ENCODE assay signal across 16 cellular contexts in the genomic region with DNA sequence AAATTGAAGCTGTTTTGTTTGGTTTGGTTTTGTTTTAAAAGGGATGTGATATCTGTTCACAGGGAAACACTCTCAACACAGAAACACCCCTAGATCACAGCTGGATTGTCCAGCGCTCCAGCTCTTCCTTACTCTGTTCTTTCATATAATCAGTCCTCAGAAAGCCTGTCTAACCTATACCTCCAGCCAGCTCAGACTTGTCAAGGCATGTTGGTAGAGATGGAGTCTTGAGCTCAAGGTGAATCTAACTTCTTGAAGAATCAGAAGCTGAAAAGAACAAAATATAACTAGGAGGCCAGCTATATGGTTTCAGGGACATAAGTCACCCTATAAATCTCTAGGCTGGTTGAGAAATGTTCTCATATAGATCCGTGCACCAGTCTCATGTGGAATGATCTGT.
DNase-seq lines count a peak whose midpoint lies in the region; ATAC-seq and TF ChIP-seq lines count a peak whose summit lies in the region.
"Had no signal": no experiment of that assay in that cellular context is flagged by ENCODE, and none has a peak within 500 bp of the region (broad histone marks: within the 10 kb centered on the region; RNA-seq: fewer than 3 reads in every experiment).

No MANE protein-coding gene starts in this region.

- TF ChIP-seq CTCF in MCF 10A (IDR thresholded peaks at IDR 0.05; ENCODE audit: unreplicated experiment): no peak
- TF ChIP-seq CTCF in breast epithelium (IDR thresholded peaks at IDR 0.05): no peak
- TF ChIP-seq CTCF in nephron progenitor cell (IDR thresholded peaks at IDR 0.05): no peak

- peaks cover 22% of the 10 kb centered on the region for H3K4me1 Mint-ChIP-seq in MCF 10A (ENCODE audit: insufficient read depth, unreplicated experiment)
- H3K4me1 Mint-ChIP-seq in nephron progenitor cell: no peaks in the 10 kb centered on the region
- no peaks in the 10 kb centered on the region for H3K4me1 Mint-ChIP-seq in natural killer cell treated with Interleukin-12 subunit alpha and Interleukin-12 subunit beta and Interleukin-15 and Interleukin-18, amount 100 ng/mL, for 72 hours (ENCODE audit: low read depth in 2 of 2)
- H3K4me1 Mint-ChIP-seq: B cell had no signal

- H3K27ac Mint-ChIP-seq in MCF 10A (ENCODE audit: low read depth, unreplicated experiment): peak overlapping the region; percentile 66
- peak overlapping the region; percentile 65 for H3K27ac Mint-ChIP-seq in nephron progenitor cell
- H3K27ac Mint-ChIP-seq in natural killer cell treated with Interleukin-12 subunit alpha and Interleukin-12 subunit beta and Interleukin-15 and Interleukin-18, amount 100 ng/mL, for 72 hours: no peak overlapping the region
- H3K27ac Mint-ChIP-seq: B cell had no signal

- H3K9me3 Mint-ChIP-seq in MCF 10A (ENCODE audit: unreplicated experiment): no peaks in the 10 kb centered on the region
- peaks cover 5% of the 10 kb centered on the region for H3K9me3 Mint-ChIP-seq in nephron progenitor cell
- H3K9me3 Mint-ChIP-seq in natural killer cell treated with Interleukin-12 subunit alpha and Interleukin-12 subunit beta and Interleukin-15 and Interleukin-18, amount 100 ng/mL, for 72 hours: peaks cover 9% of the 10 kb centered on the region

- intact Hi-C loops in MCF 10A (cut with micrococcal nuclease) (no loop called here), breast epithelium (cut with DNase I; ENCODE audit: low total_unique reads) (no loop called here)

- H3K36me3 Mint-ChIP-seq in MCF 10A (ENCODE audit: insufficient read depth, unreplicated experiment) (no peaks in the 10 kb centered on the region), nephron progenitor cell (ENCODE audit: low read depth) (no peaks in the 10 kb centered on the region)
- H3K36me3 Mint-ChIP-seq in natural killer cell treated with Interleukin-12 subunit alpha and Interleukin-12 subunit beta and Interleukin-15 and Interleukin-18, amount 100 ng/mL, for 72 hours: no peaks in the 10 kb centered on the region

- POLR2A ChIA-PET in MCF 10A (lab: Yijun Ruan, JAX): interaction anchor here (0.6 to 1.5 kb wide), 7 partner anchors 10 to 191 kb away, joined by 3 read pairs; no protein-coding TSS in a partner anchor

- H3K27me3 Mint-ChIP-seq in MCF 10A (ENCODE audit: insufficient read depth, unreplicated experiment) (no peaks in the 10 kb centered on the region), nephron progenitor cell (ENCODE audit: low read depth, poor library complexity) (no peaks in the 10 kb centered on the region)
- no peaks in the 10 kb centered on the region for H3K27me3 Mint-ChIP-seq in natural killer cell treated with Interleukin-12 subunit alpha and Interleukin-12 subunit beta and Interleukin-15 and Interleukin-18, amount 100 ng/mL, for 72 hours
- H3K27me3 Mint-ChIP-seq: B cell had no signal

- peak; percentile 67 for ATAC-seq in esophagus mucosa
- ATAC-seq in natural killer cell treated with Interleukin-12 subunit alpha and Interleukin-12 subunit beta and Interleukin-15 and Interleukin-18, amount 100 ng/mL, for 72 hours: no peak
- ATAC-seq: K562 had no signal

- H3K27me3 ChIP-seq in breast epithelium: no peaks in the 10 kb centered on the region
- H3K27me3 ChIP-seq: SJCRH30 had no signal

- H3K4me3 ChIP-seq in breast epithelium: no peak overlapping the region
- H3K4me3 ChIP-seq: K562, SJCRH30 had no signal

- peaks cover 0 to 13% of the 10 kb centered on the region in 2 donors for H3K9me3 ChIP-seq in breast epithelium
- H3K9me3 ChIP-seq: SJCRH30 had no signal

- DNase-seq in MCF 10A (ENCODE audit: unreplicated experiment): peak; percentile 14
- no peak for DNase-seq in breast epithelium (ENCODE audit: low spot score in 2 of 2)
- DNase-seq in nephron progenitor cell: no peak
- DNase-seq in activated effector memory CD4-positive, alpha-beta T cell treated with Interleukin-2 at 50 U/mL for 16 hours: no peak
- no peak for DNase-seq in NK-92 (lab: John Stamatoyannopoulos, UW; ENCODE audit: unreplicated experiment)
- DNase-seq in natural killer cell treated with Interleukin-12 subunit alpha and Interleukin-12 subunit beta and Interleukin-15 and Interleukin-18, amount 100 ng/mL, for 72 hours (ENCODE audit: low spot score): no peak
- DNase-seq: DMS79 treated with DMSO at 0.1 percent for 48 hours, HCEC 1CT, NCI-H1105 treated with DMSO at 0.1 percent for 48 hours, NCI-H187 treated with DMSO at 0.1 percent for 48 hours, NCI-H345, NCI-H524 treated with DMSO at 0.1 percent for 48 hours, SJCRH30 had no signal

- TF ChIP-seq POLR2A in breast epithelium (IDR thresholded peaks at IDR 0.05): no peak

- no peaks in the 10 kb centered on the region for H3K36me3 ChIP-seq in breast epithelium
- H3K36me3 ChIP-seq: SJCRH30 had no signal

- H3K4me1 ChIP-seq in breast epithelium: no peaks in the 10 kb centered on the region
- H3K4me1 ChIP-seq: SJCRH30 had no signal

- no peak overlapping the region for H3K27ac ChIP-seq in breast epithelium
- H3K27ac ChIP-seq: SJCRH30 had no signal

- H3K4me3 Mint-ChIP-seq in MCF 10A (ENCODE audit: unreplicated experiment) (no peak overlapping the region), nephron progenitor cell (no peak overlapping the region)
- H3K4me3 Mint-ChIP-seq in natural killer cell treated with Interleukin-12 subunit alpha and Interleukin-12 subunit beta and Interleukin-15 and Interleukin-18, amount 100 ng/mL, for 72 hours: no peak overlapping the region
- H3K4me3 Mint-ChIP-seq: B cell had no signal

- no TSS peak for BruUV-seq in MCF 10A (replicated peaks; lab: Mats Ljungman, UMichigan)

- CTCF ChIA-PET in MCF 10A (lab: Yijun Ruan, JAX): interaction anchor here (0.6 to 1.4 kb wide), 4 partner anchors 12 to 792 kb away, joined by 3 to 4 read pairs (median 3); no protein-coding TSS in a partner anchor

Comparison
In these comparisons a context has a peak if more than half of its experiments do, and no peak if none do; other contexts are left out.
1. H3K27ac Mint-ChIP-seq: peak in MCF 10A (single experiment) and nephron progenitor cell (single experiment); none in natural killer cell treated with Interleukin-12 subunit alpha and Interleukin-12 subunit beta and Interleukin-15 and Interleukin-18, amount 100 ng/mL, for 72 hours (0 of 2).